2 cellular contexts compared by ENCODE assay signal in the genomic region with DNA sequence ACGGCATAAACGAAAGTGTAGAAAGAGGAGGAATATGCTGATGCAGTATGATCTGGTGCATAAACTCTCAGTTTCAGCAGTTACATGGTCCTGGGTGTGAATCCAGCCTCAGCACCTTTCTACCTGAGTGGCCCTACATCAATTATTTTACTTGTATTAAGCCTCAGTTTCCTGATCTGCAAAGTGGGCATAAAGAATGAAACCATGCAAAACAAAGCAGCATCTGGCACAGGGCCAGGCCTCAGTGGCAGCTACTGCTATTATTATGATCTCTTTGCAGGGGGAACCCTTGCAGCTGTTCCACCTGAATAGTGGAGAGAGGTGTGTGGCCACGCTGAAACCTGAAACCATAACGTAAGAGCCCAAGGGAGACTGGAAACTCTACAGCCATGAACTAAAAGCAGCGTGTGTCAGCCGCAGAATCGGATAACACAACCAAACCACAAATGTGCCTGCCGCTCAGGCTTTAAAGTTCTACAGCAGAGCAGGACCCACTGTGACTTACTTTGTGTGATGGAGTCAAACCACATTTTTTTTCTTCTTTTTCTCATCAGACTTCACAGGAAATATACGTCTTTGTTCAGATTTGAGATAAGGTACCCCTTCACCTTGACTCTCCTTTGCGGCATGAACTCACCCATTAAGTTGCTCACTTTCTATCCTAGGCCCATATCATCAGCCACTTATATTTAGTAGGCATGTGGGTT.
TF ChIP-seq lines count a peak whose summit lies in the region.

No MANE protein-coding gene starts in this region.

TF ChIP-seq in SK-N-SH, 30 proteins besides CTCF, POLR2A, EP300 and RAD21:
- TF ChIP-seq CHD2 (IDR thresholded peaks at IDR 0.05; ENCODE audit: low read length, partially characterized antibody) (no peak), JUND (IDR thresholded peaks at IDR 0.05) (no peak), NFIC (IDR thresholded peaks at IDR 0.05; ENCODE audit: borderline replicate concordance) (no peak; the same call in 1 of the 2 replicates), RFX5 (IDR thresholded peaks at IDR 0.05; ENCODE audit: low read length) (no peak), TEAD4 (IDR thresholded peaks at IDR 0.05; ENCODE audit: borderline replicate concordance, insufficient read depth) (no peak), FOXM1 (IDR thresholded peaks at IDR 0.05; ENCODE audit: low read depth) (no peak), GATA2 (CRISPR knock-in tag; IDR thresholded peaks at IDR 0.05) (no peak), TCF12 (IDR thresholded peaks at IDR 0.05) (no peak), MEF2A (IDR thresholded peaks at IDR 0.05; ENCODE audit: borderline replicate concordance, low read depth) (no peak), MXI1 (IDR thresholded peaks at IDR 0.05; ENCODE audit: low read depth, low read length) (no peak), RXRA (IDR thresholded peaks at IDR 0.05; ENCODE audit: borderline replicate concordance, low read depth) (no peak)
- TF ChIP-seq, protein P1, sequence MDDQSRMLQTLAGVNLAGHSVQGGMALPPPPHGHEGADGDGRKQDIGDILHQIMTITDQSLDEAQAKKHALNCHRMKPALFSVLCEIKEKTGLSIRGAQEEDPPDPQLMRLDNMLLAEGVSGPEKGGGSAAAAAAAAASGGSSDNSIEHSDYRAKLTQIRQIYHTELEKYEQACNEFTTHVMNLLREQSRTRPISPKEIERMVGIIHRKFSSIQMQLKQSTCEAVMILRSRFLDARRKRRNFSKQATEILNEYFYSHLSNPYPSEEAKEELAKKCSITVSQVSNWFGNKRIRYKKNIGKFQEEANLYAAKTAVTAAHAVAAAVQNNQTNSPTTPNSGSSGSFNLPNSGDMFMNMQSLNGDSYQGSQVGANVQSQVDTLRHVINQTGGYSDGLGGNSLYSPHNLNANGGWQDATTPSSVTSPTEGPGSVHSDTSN (IDR thresholded peaks at IDR 0.05): no peak
- TF ChIP-seq, protein P2, sequence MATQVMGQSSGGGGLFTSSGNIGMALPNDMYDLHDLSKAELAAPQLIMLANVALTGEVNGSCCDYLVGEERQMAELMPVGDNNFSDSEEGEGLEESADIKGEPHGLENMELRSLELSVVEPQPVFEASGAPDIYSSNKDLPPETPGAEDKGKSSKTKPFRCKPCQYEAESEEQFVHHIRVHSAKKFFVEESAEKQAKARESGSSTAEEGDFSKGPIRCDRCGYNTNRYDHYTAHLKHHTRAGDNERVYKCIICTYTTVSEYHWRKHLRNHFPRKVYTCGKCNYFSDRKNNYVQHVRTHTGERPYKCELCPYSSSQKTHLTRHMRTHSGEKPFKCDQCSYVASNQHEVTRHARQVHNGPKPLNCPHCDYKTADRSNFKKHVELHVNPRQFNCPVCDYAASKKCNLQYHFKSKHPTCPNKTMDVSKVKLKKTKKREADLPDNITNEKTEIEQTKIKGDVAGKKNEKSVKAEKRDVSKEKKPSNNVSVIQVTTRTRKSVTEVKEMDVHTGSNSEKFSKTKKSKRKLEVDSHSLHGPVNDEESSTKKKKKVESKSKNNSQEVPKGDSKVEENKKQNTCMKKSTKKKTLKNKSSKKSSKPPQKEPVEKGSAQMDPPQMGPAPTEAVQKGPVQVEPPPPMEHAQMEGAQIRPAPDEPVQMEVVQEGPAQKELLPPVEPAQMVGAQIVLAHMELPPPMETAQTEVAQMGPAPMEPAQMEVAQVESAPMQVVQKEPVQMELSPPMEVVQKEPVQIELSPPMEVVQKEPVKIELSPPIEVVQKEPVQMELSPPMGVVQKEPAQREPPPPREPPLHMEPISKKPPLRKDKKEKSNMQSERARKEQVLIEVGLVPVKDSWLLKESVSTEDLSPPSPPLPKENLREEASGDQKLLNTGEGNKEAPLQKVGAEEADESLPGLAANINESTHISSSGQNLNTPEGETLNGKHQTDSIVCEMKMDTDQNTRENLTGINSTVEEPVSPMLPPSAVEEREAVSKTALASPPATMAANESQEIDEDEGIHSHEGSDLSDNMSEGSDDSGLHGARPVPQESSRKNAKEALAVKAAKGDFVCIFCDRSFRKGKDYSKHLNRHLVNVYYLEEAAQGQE (IDR thresholded peaks at IDR 0.05; ENCODE audit: low read depth, low read length): no peak
- TF ChIP-seq, protein P3, sequence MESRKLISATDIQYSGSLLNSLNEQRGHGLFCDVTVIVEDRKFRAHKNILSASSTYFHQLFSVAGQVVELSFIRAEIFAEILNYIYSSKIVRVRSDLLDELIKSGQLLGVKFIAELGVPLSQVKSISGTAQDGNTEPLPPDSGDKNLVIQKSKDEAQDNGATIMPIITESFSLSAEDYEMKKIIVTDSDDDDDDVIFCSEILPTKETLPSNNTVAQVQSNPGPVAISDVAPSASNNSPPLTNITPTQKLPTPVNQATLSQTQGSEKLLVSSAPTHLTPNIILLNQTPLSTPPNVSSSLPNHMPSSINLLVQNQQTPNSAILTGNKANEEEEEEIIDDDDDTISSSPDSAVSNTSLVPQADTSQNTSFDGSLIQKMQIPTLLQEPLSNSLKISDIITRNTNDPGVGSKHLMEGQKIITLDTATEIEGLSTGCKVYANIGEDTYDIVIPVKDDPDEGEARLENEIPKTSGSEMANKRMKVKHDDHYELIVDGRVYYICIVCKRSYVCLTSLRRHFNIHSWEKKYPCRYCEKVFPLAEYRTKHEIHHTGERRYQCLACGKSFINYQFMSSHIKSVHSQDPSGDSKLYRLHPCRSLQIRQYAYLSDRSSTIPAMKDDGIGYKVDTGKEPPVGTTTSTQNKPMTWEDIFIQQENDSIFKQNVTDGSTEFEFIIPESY (IDR thresholded peaks at IDR 0.05; ENCODE audit: borderline replicate concordance, low read depth): no peak
- TF ChIP-seq, protein P4, sequence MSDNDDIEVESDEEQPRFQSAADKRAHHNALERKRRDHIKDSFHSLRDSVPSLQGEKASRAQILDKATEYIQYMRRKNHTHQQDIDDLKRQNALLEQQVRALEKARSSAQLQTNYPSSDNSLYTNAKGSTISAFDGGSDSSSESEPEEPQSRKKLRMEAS (IDR thresholded peaks at IDR 0.05; ENCODE audit: low read depth): no peak
TF ChIP-seq in SK-N-SH: peak in this region for 0.

TF ChIP-seq in SK-N-SH treated with all-trans-retinoic acid at 6 μM for 48 hours, 23 proteins besides CTCF, POLR2A, EP300 and RAD21:
- TF ChIP-seq ZNF565 (CRISPR knock-in tag; conservative IDR thresholded peaks at IDR 0.05; ENCODE audit: low read depth): no peak
- TF ChIP-seq GLIS3 (CRISPR knock-in tag; IDR thresholded peaks at IDR 0.05): no peak
- no peak for TF ChIP-seq SNAI2 (CRISPR knock-in tag; IDR thresholded peaks at IDR 0.05)
TF ChIP-seq in SK-N-SH treated with all-trans-retinoic acid at 6 μM for 48 hours: peak in this region for 0.
